ENCODE assay signal across 17 cellular contexts in genomic region chr22:46446799-46447198, GRCh38.
A peak's percentile ranks its signal among the peaks of the same experiment; 100 is the strongest.
DNase-seq lines count a peak whose midpoint lies in the region; ATAC-seq and TF ChIP-seq lines count a peak whose summit lies in the region.
"Had no signal": no experiment of that assay in that cellular context is flagged by ENCODE, and none has a peak within 500 bp of the region (broad histone marks: within the 10 kb centered on the region; RNA-seq: fewer than 3 reads in every experiment).

No MANE protein-coding gene starts in this region.

- peaks cover 72% of the 10 kb centered on the region for H3K4me1 ChIP-seq in BLaER1
- peaks cover 14% of the 10 kb centered on the region for H3K4me1 ChIP-seq in HEK293 (ENCODE audit: control insufficient read depth, insufficient read depth, low read length)
- H3K4me1 ChIP-seq in effector memory CD4-positive, alpha-beta T cell (ENCODE audit: control insufficient read depth, insufficient read depth, low read length, poor library complexity, severe bottlenecking): no peaks in the 10 kb centered on the region
- H3K4me1 ChIP-seq: parathyroid adenoma, testis had no signal

- H3K9ac ChIP-seq in BLaER1: no peak overlapping the region
- H3K9ac ChIP-seq: parathyroid adenoma had no signal

- H4K20me1 ChIP-seq in BLaER1: 0 out of 2 replicates have a peak, but pooled peaks cover 9% of the 10 kb centered on the region

- CTCF ChIA-PET in HEK293 (lab: Yijun Ruan, JAX): interaction anchor here (2.1 kb wide), 1 partner anchor 79 kb away, joined by 8 read pairs; no protein-coding TSS in a partner anchor

- H3K27me3 ChIP-seq in BLaER1: no peaks in the 10 kb centered on the region
- no peaks in the 10 kb centered on the region for H3K27me3 ChIP-seq in MG63
- H3K27me3 ChIP-seq in effector memory CD4-positive, alpha-beta T cell (replicated peaks; ENCODE audit: control insufficient read depth, insufficient read depth, low read length, poor library complexity, severe bottlenecking): no peaks in the 10 kb centered on the region
- H3K27me3 ChIP-seq: foreskin keratinocyte, testis had no signal

- peak; percentile 56 for DNase-seq in NCI-H526 treated with DMSO at 0.1 percent for 48 hours (lab: John Stamatoyannopoulos, UW)
- DNase-seq in hepatic stellate cell (ENCODE audit: low spot score): peak; percentile 55
- DNase-seq in MG63: no peak
- DNase-seq in effector memory CD4-positive, alpha-beta T cell: no peak
- no peak for DNase-seq in retina
- DNase-seq: activated CD4-positive, alpha-beta memory T cell treated with anti-CD3 and anti-CD28 coated beads, Interleukin-2, amount 10 ng/mL, durations not matched to agents 7 days and 5 days; C1 segment of cervical spinal cord; DND-41; stimulated activated CD4-positive, alpha-beta T cell treated with anti-CD3 and anti-CD28 coated beads, Interleukin-4, amount 100 ng/mL, for 1 hour; testis had no signal

- TF ChIP-seq CTCF in HEK293 (tag by site-specific recombination; IDR thresholded peaks at IDR 0.05): no peak

- ATAC-seq in GM18511 (IDR thresholded peaks at IDR 0.05; ENCODE audit: unreplicated experiment): no peak
- ATAC-seq: foreskin keratinocyte, HCT116, left lobe of liver had no signal

- H3K27ac ChIP-seq in BLaER1 (no peak overlapping the region), HEK293 (ENCODE audit: extremely low read depth, low read depth, low read length) (no peak overlapping the region)
- no peak overlapping the region for H3K27ac ChIP-seq in effector memory CD4-positive, alpha-beta T cell (ENCODE audit: insufficient read depth, low read length, poor library complexity, severe bottlenecking)
- H3K27ac ChIP-seq: foreskin keratinocyte, parathyroid adenoma, testis had no signal

- POLR2A ChIA-PET in HEK293 (lab: Yijun Ruan, JAX): no interaction called here

- H3K4me2 ChIP-seq in BLaER1: peak overlapping the region; percentile 78

- H3K9me3 ChIP-seq in BLaER1 (no peaks in the 10 kb centered on the region), HEK293 (ENCODE audit: control insufficient read depth, insufficient read depth, low read depth, low read length) (no peaks in the 10 kb centered on the region), MG63 (no peaks in the 10 kb centered on the region)
- H3K9me3 ChIP-seq in effector memory CD4-positive, alpha-beta T cell (ENCODE audit: control insufficient read depth, low read length): no peaks in the 10 kb centered on the region
- H3K9me3 ChIP-seq: testis had no signal

- H3K4me3 ChIP-seq in BLaER1: no peak overlapping the region
- no peak overlapping the region for H3K4me3 ChIP-seq in HEK293 (ENCODE audit: low read depth, low read length)
- no peak overlapping the region for H3K4me3 ChIP-seq in MG63
- no peak overlapping the region for H3K4me3 ChIP-seq in effector memory CD4-positive, alpha-beta T cell (ENCODE audit: insufficient read depth, low read depth, low read length, poor library complexity, severe bottlenecking)
- H3K4me3 ChIP-seq: testis had no signal

- H3K36me3 ChIP-seq in BLaER1: no peaks in the 10 kb centered on the region
- H3K36me3 ChIP-seq in HEK293 (ENCODE audit: control insufficient read depth in 2 of 2, insufficient read depth in 1 of 2, low read length in 2 of 2): no peaks in the 10 kb centered on the region
- no peaks in the 10 kb centered on the region for H3K36me3 ChIP-seq in MG63
- H3K36me3 ChIP-seq in effector memory CD4-positive, alpha-beta T cell (ENCODE audit: control insufficient read depth, insufficient read depth, low read length): no peaks in the 10 kb centered on the region

TF ChIP-seq in HEK293, 187 proteins besides CTCF, POLR2A, EP300 and RAD21:
- TF ChIP-seq ZSCAN5A (tag by site-specific recombination; IDR thresholded peaks at IDR 0.05) (no peak), ZNF600 (tag by site-specific recombination; IDR thresholded peaks at IDR 0.05) (no peak), OSR2 (tag by site-specific recombination; IDR thresholded peaks at IDR 0.05) (peak; percentile 76), PATZ1 (tag by site-specific recombination; IDR thresholded peaks at IDR 0.05) (0 out of 2 replicates have a peak, but pooled peaks have one; percentile 33), WT1 (tag by site-specific recombination; IDR thresholded peaks at IDR 0.05) (peak; percentile 73), ZNF670 (tag by site-specific recombination; IDR thresholded peaks at IDR 0.05; ENCODE audit: low read depth) (no peak), ZNF341 (tag by site-specific recombination; IDR thresholded peaks at IDR 0.05; ENCODE audit: low read depth) (peak; percentile 74), ZNF114 (tag by site-specific recombination; IDR thresholded peaks at IDR 0.05) (no peak)
TF ChIP-seq in HEK293: peak in this region for 4.

Comparison
In these comparisons a context has a peak if more than half of its experiments do, and no peak if none do; other contexts are left out.
1. DNase-seq: peak in NCI-H526 treated with DMSO at 0.1 percent for 48 hours (single experiment) and hepatic stellate cell (single experiment); none in MG63 (single experiment), effector memory CD4-positive, alpha-beta T cell (0 of 3) and retina (single experiment).